ENCODE assay signal across 13 cellular contexts in the genomic region with DNA sequence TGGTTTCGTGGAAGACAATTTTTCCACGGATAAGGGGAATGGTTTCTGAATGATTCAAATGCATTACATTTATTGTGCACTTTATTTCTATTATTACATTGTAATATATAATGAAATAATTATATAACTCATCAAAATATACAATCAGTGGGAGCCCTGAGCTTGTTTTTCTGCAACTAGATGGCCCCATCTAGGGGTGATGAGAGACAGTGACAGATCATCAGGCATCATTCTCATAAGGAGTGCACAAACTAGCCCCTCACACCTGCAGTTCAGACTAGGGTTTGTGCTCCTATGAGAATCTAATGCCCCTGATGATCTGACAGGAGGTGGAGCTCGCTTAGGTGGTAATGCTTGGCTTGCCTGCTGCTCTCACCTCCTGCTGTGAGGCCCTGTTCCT. TPM values are rescaled to one million over a fixed set of nuclear protein-coding genes. Genes with fewer than 3 reads are reported as not detected.
DNase-seq lines count a peak whose midpoint lies in the region; ATAC-seq and TF ChIP-seq lines count a peak whose summit lies in the region.
"Had no signal": no experiment of that assay in that cellular context is flagged by ENCODE, and none has a peak within 500 bp of the region (broad histone marks: within the 10 kb centered on the region; RNA-seq: fewer than 3 reads in every experiment).

No MANE protein-coding gene starts in this region.

- TF ChIP-seq CTCF in A673 (conservative IDR thresholded peaks at IDR 0.05; ENCODE audit: low read depth, low read length), result peak; percentile 42; the same call in 1 of the 2 replicates
- peak; percentile 23 for TF ChIP-seq CTCF in GM06990 (IDR thresholded peaks at IDR 0.05; ENCODE audit: insufficient read depth, low read length, poor library complexity, severe bottlenecking)
- TF ChIP-seq CTCF in fibroblast of lung (conservative IDR thresholded peaks at IDR 0.05 in 1 of 2, IDR thresholded peaks at IDR 0.05 in 1 of 2; ENCODE audit: low read depth in 1 of 2, low read length in 2 of 2), result peak; percentile 12 to 31

- CTCF ChIA-PET in A673 (lab: Charles Lee), result interaction anchor here (0.6 kb wide), 1 partner anchor 8 kb away, joined by 4 read pairs; no protein-coding TSS in a partner anchor

- H3K9me3 ChIP-seq in A673 (ENCODE audit: low read depth, low read length, poor library complexity, severe bottlenecking) (no peaks in the 10 kb centered on the region), fibroblast of lung (ENCODE audit: control insufficient read depth, insufficient read depth, low read depth, low read length) (no peaks in the 10 kb centered on the region)
- H3K9me3 ChIP-seq: vagina had no signal

- peaks cover 43% of the 10 kb centered on the region for H3K79me2 ChIP-seq in fibroblast of lung (ENCODE audit: control insufficient read depth, insufficient read depth, low read length)

- no TSS peak for BruUV-seq in A673 (replicated peaks; lab: Mats Ljungman, UMichigan)

- no peaks in the 10 kb centered on the region for H4K20me1 ChIP-seq in fibroblast of lung (ENCODE audit: control insufficient read depth, extremely low read depth, insufficient read depth, low read length)

- POLR2A ChIA-PET in A673 (lab: Charles Lee; ENCODE audit: low non-redundant PET), result no interaction called here

- ATAC-seq in HG03097 (IDR thresholded peaks at IDR 0.05; ENCODE audit: low FRiP score, unreplicated experiment), result no peak
- ATAC-seq in GM19324 (IDR thresholded peaks at IDR 0.05; ENCODE audit: low FRiP score, unreplicated experiment), result no peak

- DNase-seq in A673 (ENCODE audit: low spot score) (no peak), GM06990 (ENCODE audit: extremely low read depth, insufficient read length) (no peak), RKO (ENCODE audit: low spot score) (peak; percentile 41), fibroblast of lung (ENCODE audit: low read depth in 2 of 2) (no peak), NCI-H774 (lab: John Stamatoyannopoulos, UW) (no peak), NCI-H2107 (lab: John Stamatoyannopoulos, UW) (no peak)
- DNase-seq: CD4-positive, alpha-beta memory T cell; effector memory CD4-positive, alpha-beta T cell; naive B cell; NCI-H1048 had no signal

- no peak overlapping the region for H2AFZ ChIP-seq in fibroblast of lung (ENCODE audit: low read length)

- intact Hi-C loops in A673 (cut with micrococcal nuclease; ENCODE audit: unreplicated experiment), result no loop called here

- peaks cover 7% of the 10 kb centered on the region for H3K4me1 ChIP-seq in A673 (ENCODE audit: insufficient read depth, low read length, poor library complexity, severe bottlenecking)
- H3K4me1 ChIP-seq in fibroblast of lung (ENCODE audit: control insufficient read depth, extremely low read depth, insufficient read depth, low read length), result peaks cover 2% of the 10 kb centered on the region

- no peak overlapping the region for H3K9ac ChIP-seq in fibroblast of lung (ENCODE audit: insufficient read depth, low read length)

- no peak overlapping the region for H3K4me3 ChIP-seq in A673 (ENCODE audit: low read depth, low read length, poor library complexity, severe bottlenecking)
- no peak overlapping the region for H3K4me3 ChIP-seq in GM06990 (replicated peaks; ENCODE audit: low read depth, low read length)
- no peak overlapping the region for H3K4me3 ChIP-seq in fibroblast of lung (replicated peaks in 1 of 4; ENCODE audit: control extremely low read depth in 1 of 4, insufficient read depth in 1 of 4, low read depth in 3 of 4, low read length in 4 of 4)
- H3K4me3 ChIP-seq: vagina had no signal

- H3K4me2 ChIP-seq in fibroblast of lung (ENCODE audit: extremely low read depth, insufficient read depth, low read length), result no peak overlapping the region

- no peak overlapping the region for H3K27ac ChIP-seq in A673 (ENCODE audit: low read depth, low read length, poor library complexity, severe bottlenecking)
- H3K27ac ChIP-seq in fibroblast of lung (ENCODE audit: insufficient read depth, low read length), result no peak overlapping the region
- H3K27ac ChIP-seq: vagina had no signal

- peaks cover 19% of the 10 kb centered on the region for H3K36me3 ChIP-seq in A673 (ENCODE audit: insufficient read depth, low read length, poor library complexity, severe bottlenecking)
- H3K36me3 ChIP-seq in GM06990 (ENCODE audit: control insufficient read depth, insufficient read depth, low read length), result peaks cover 6% of the 10 kb centered on the region
- H3K36me3 ChIP-seq in fibroblast of lung (ENCODE audit: control insufficient read depth, insufficient read depth, low read length), result peaks cover 9% of the 10 kb centered on the region

- no peaks in the 10 kb centered on the region for H3K27me3 ChIP-seq in A673 (replicated peaks; ENCODE audit: insufficient read depth, low read depth, low read length, poor library complexity)
- H3K27me3 ChIP-seq in GM06990 (replicated peaks; ENCODE audit: control insufficient read depth, insufficient read depth, low read length), result no peaks in the 10 kb centered on the region
- H3K27me3 ChIP-seq in fibroblast of lung (ENCODE audit: control insufficient read depth, insufficient read depth, low read length), result no peaks in the 10 kb centered on the region
- H3K27me3 ChIP-seq: vagina had no signal

RNA-seq across cellular contexts. Expression of gene ISCA1, which starts 6.4 kb away (rescaled TPM):
- total RNA-seq in A673 (2021), result 36.4 and 42.5 TPM in 2 replicates
- total RNA-seq in fibroblast of lung, result 19.2 and 22.6 TPM in 2 replicates
- 25.4 and 44.8 TPM in 2 replicates for polyA plus RNA-seq in fibroblast of lung
- 20.9 and 30.1 TPM in 2 replicates for polyA plus RNA-seq in fibroblast of lung (2012)
- polyA minus RNA-seq in fibroblast of lung (ENCODE audit: low replicate concordance), result 5.4 and 6.1 TPM in 2 replicates

RNA-seq across cellular contexts. Expression of gene C9orf153, which starts 16.5 kb away (rescaled TPM):
- total RNA-seq in A673 (2021) (0.35 and 0.56 TPM in 2 replicates), fibroblast of lung (0.17 and 0.51 TPM in 2 replicates)
- 0.06 and 0.17 TPM in 2 replicates for polyA plus RNA-seq in fibroblast of lung
- 0.07 TPM in 1 of 2 replicates, not detected in the other for polyA plus RNA-seq in fibroblast of lung (2012)
- polyA minus RNA-seq in fibroblast of lung (ENCODE audit: low replicate concordance), result 2.8 TPM in 1 of 2 replicates, not detected in the other
- total RNA-seq: vagina had no signal
- polyA plus RNA-seq: CD4-positive, alpha-beta memory T cell had no signal
